1 cellular context compared by ENCODE assay signal in genomic region chr1:184903111-184903692, GRCh38.
TF ChIP-seq lines count a peak whose summit lies in the region.

No MANE protein-coding gene starts in this region.

TF ChIP-seq in IMR-90, 13 proteins besides CTCF, POLR2A, EP300 and RAD21 (continued from another document):
- no peak for TF ChIP-seq MAZ (IDR thresholded peaks at IDR 0.05; ENCODE audit: borderline replicate concordance, low read depth, low read length)
- no peak for TF ChIP-seq SMC3 (IDR thresholded peaks at IDR 0.05; ENCODE audit: low read depth, low read length)
- TF ChIP-seq FOS (IDR thresholded peaks at IDR 0.05; ENCODE audit: low read depth, low read length): no peak
- TF ChIP-seq MXI1 (IDR thresholded peaks at IDR 0.05; ENCODE audit: borderline replicate concordance, low read depth, low read length): no peak
- no peak for TF ChIP-seq CHD1 (IDR thresholded peaks at IDR 0.05; ENCODE audit: low read depth, low read length)
